Comparison of ENCODE assay signal across 17 cellular contexts in the genomic region with DNA sequence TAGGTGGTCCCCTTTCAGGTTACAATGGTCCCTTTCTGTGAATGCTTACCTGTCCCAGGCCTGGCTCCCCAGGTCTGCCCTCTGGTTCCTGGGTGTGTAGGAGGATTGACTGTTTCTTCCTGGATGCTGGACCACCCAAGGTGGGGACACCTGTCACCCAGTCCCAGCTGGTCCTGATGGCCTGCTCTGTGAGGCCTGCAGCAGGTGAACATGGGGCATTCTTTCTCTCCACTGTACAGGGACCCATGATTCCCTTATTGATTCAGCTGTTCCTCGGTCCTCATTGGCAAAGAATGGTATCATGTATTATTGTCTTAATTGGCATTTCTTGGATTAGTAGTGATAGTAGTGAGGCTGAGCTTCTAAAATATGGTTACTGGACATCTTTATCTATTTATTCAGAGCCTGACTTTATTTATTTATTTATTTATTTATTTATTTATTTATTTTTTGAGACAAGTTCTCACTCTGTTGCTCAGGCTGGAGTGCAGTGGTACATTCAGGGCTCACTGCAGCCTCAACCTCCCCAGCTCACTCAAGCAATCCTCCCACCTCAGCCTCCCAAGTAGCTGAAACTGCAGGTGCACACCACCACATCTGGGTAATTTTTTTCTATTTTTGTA.
"Had no signal": no experiment of that assay in that cellular context is flagged by ENCODE, and none has a peak within 500 bp of the region (broad histone marks: within the 10 kb centered on the region; RNA-seq: fewer than 3 reads in every experiment).

No MANE protein-coding gene starts in this region.

- DNase-seq: Kasumi-1; NCI-H1092; NCI-H1105 treated with DMSO at 0.1 percent for 48 hours; NCI-H1417 treated with DMSO at 0.1 percent for 48 hours; NCI-H1694; NCI-H187 treated with DMSO at 0.1 percent for 48 hours; NCI-H2029 treated with DMSO at 0.1 percent for 48 hours; NCI-H2171 treated with DMSO at 0.1 percent for 48 hours; NCI-H446; NCI-H510A; NCI-H524 treated with DMSO at 0.1 percent for 48 hours; NK-92 treated with Interleukin-12 subunit alpha and Interleukin-12 subunit beta, amount 100 ng/mL, for 24 hours; PC-3; SIG-M5; SW 1271; T-cell; T-helper 9 cell had no signal
